In genomic region chrX:149527705-149528104, GRCh38 we compare ENCODE assay signal across 9 cellular contexts. TPM values are rescaled to one million over a fixed set of nuclear protein-coding genes. Genes with fewer than 3 reads are reported as not detected.
DNase-seq lines count a peak whose midpoint lies in the region; ATAC-seq, FAIRE-seq and TF ChIP-seq lines count a peak whose summit lies in the region.
"Had no signal": no experiment of that assay in that cellular context is flagged by ENCODE, and none has a peak within 500 bp of the region (broad histone marks: within the 10 kb centered on the region; RNA-seq: fewer than 3 reads in every experiment).

No MANE protein-coding gene starts in this region.

- no peaks in the 10 kb centered on the region for H3K9me3 ChIP-seq in K562 (replicated peaks; ENCODE audit: control insufficient read depth, insufficient read depth, low read depth, low read length)
- H3K9me3 ChIP-seq: BLaER1 treated with 17β-estradiol and CSF1 and Interleukin-3, amounts not matched to agents 10 nM and 100 nM had no signal

- no TSS peak for BruUV-seq in K562 (replicated peaks; lab: Mats Ljungman, UMichigan)

- H3K4me3 ChIP-seq in K562 = no peak overlapping the region
- H3K4me3 ChIP-seq: BLaER1 treated with 17β-estradiol and CSF1 and Interleukin-3, amounts not matched to agents 10 nM and 100 nM had no signal

- no peak overlapping the region for H3K27ac Mint-ChIP-seq in stimulated activated memory B cell treated with anti-CD40 and anti-IgM and Interleukin-4, amounts not matched to agents 10 μg/mL and 1 μg/mL and 100 μg/mL, for 72 hours

- no peaks in the 10 kb centered on the region for H4K20me1 ChIP-seq in K562 (replicated peaks; ENCODE audit: control insufficient read depth, insufficient read depth, low read length)
- H4K20me1 ChIP-seq: BLaER1 treated with 17β-estradiol and CSF1 and Interleukin-3, amounts not matched to agents 10 nM and 100 nM had no signal

- in situ Hi-C loops in K562 (cut with MboI) = no loop called here

- H3K27me3 ChIP-seq in K562 (ENCODE audit: control insufficient read depth in 2 of 2, insufficient read depth in 2 of 2, low read length in 2 of 2) = no peaks in the 10 kb centered on the region
- H3K27me3 ChIP-seq: BLaER1 treated with 17β-estradiol and CSF1 and Interleukin-3, amounts not matched to agents 10 nM and 100 nM had no signal

- H3K4me2 ChIP-seq in K562 (ENCODE audit: insufficient read depth, low read length) = no peak overlapping the region
- H3K4me2 ChIP-seq: BLaER1 treated with 17β-estradiol and CSF1 and Interleukin-3, amounts not matched to agents 10 nM and 100 nM had no signal

- H3K79me2 ChIP-seq in K562 (ENCODE audit: control insufficient read depth, insufficient read depth, low read length) = no peaks in the 10 kb centered on the region

- H3K9ac ChIP-seq in K562 (ENCODE audit: insufficient read depth in 1 of 2, low read depth in 2 of 2, low read length in 2 of 2) = no peak overlapping the region
- H3K9ac ChIP-seq: BLaER1 treated with 17β-estradiol and CSF1 and Interleukin-3, amounts not matched to agents 10 nM and 100 nM had no signal

- POLR2A ChIA-PET in K562 (lab: Yijun Ruan, JAX) = interaction anchor here (0.6 to 1.0 kb wide), 2 partner anchors 9 to 12 kb away, joined by 3 read pairs; no protein-coding TSS in a partner anchor

- H3K27ac ChIP-seq in K562 (ENCODE audit: extremely low read depth, low read depth, low read length) = no peak overlapping the region

- peaks cover 23% of the 10 kb centered on the region for H3K4me1 Mint-ChIP-seq in stimulated activated memory B cell treated with anti-CD40 and anti-IgM and Interleukin-4, amounts not matched to agents 10 μg/mL and 1 μg/mL and 100 μg/mL, for 72 hours

- H3K4me3 Mint-ChIP-seq in stimulated activated memory B cell treated with anti-CD40 and anti-IgM and Interleukin-4, amounts not matched to agents 10 μg/mL and 1 μg/mL and 100 μg/mL, for 72 hours = no peak overlapping the region

- 17% methylated on average over 1 of the region's 1 CpG for WGBS in K562 (ENCODE audit: insufficient coverage, low coverage, missing lambda C conversion rate)

- peaks cover 0 to 12% of the 10 kb centered on the region in 2 experiments; a peak in 3 of 5 replicates for H3K4me1 ChIP-seq in K562 (replicated peaks in 1 of 2; ENCODE audit: control insufficient read depth in 2 of 2, insufficient read depth in 2 of 2, low read length in 2 of 2)

- FAIRE-seq in GM18507 (lab: Jason Lieb, UNC) = peak; percentile 94
- FAIRE-seq in K562 (lab: Jason Lieb, UNC) = peak; percentile 73

- no peak overlapping the region for H2AFZ ChIP-seq in K562 (ENCODE audit: low read depth, low read length)

- no peaks in the 10 kb centered on the region for H3K27me3 Mint-ChIP-seq in stimulated activated memory B cell treated with anti-CD40 and anti-IgM and Interleukin-4, amounts not matched to agents 10 μg/mL and 1 μg/mL and 100 μg/mL, for 72 hours

- no peak for TF ChIP-seq POLR2A in K562 (conservative IDR thresholded peaks at IDR 0.05)

- H3K9me3 Mint-ChIP-seq in stimulated activated memory B cell treated with anti-CD40 and anti-IgM and Interleukin-4, amounts not matched to agents 10 μg/mL and 1 μg/mL and 100 μg/mL, for 72 hours = no peaks in the 10 kb centered on the region

- ATAC-seq in K562 = peak; percentile 68
- no peak for ATAC-seq in stimulated activated memory B cell treated with anti-CD40 and anti-IgM and Interleukin-4, amounts not matched to agents 10 μg/mL and 1 μg/mL and 100 μg/mL, for 72 hours

- no peak for TF ChIP-seq EP300 in K562 (IDR thresholded peaks at IDR 0.05; ENCODE audit: low read length)

- TF ChIP-seq CTCF in K562 (IDR thresholded peaks at IDR 0.05 in 2 of 3, conservative IDR thresholded peaks at IDR 0.05 in 1 of 3; ENCODE audit: insufficient read depth in 2 of 3, low read depth in 1 of 3, low read length in 3 of 3) = peak; percentile 56 to 63 (median 63)

- CTCF ChIA-PET in K562 (lab: Yijun Ruan, JAX; ENCODE audit: low intra/inter-chr PET ratio) = no interaction called here

- intact Hi-C loops in K562 (cut with micrococcal nuclease) = no loop called here

- no peaks in the 10 kb centered on the region for H3K36me3 ChIP-seq in K562 (ENCODE audit: control insufficient read depth, insufficient read depth, low read length)
- H3K36me3 ChIP-seq: BLaER1 treated with 17β-estradiol and CSF1 and Interleukin-3, amounts not matched to agents 10 nM and 100 nM had no signal

- DNase-seq in NCI-H1092 treated with DMSO at 0.1 percent for 48 hours (lab: John Stamatoyannopoulos, UW) = peak; percentile 22
- DNase-seq in NCI-H1092 (lab: John Stamatoyannopoulos, UW) = no peak
- no peak for DNase-seq in GM18507 (ENCODE audit: extremely low spot score, insufficient read length, low read depth)
- peak; percentile 28 for DNase-seq in NCI-H1694 treated with DMSO at 0.1 percent for 48 hours (lab: John Stamatoyannopoulos, UW)
- peak; percentile 24 to 60 (median 28) for DNase-seq in K562 (ENCODE audit: extremely low read depth in 1 of 4, low spot score in 3 of 4)
- DNase-seq in medulla oblongata (ENCODE audit: extremely low spot score) = peak; percentile 23
- no peak for DNase-seq in NK-92 treated with Interleukin-12 subunit alpha and Interleukin-12 subunit beta, amount 100 ng/mL, for 24 hours (lab: John Stamatoyannopoulos, UW)

- peaks cover 4% of the 10 kb centered on the region for H3K36me3 Mint-ChIP-seq in stimulated activated memory B cell treated with anti-CD40 and anti-IgM and Interleukin-4, amounts not matched to agents 10 μg/mL and 1 μg/mL and 100 μg/mL, for 72 hours

- TF ChIP-seq RAD21 in K562 (CRISPR knock-in tag; conservative IDR thresholded peaks at IDR 0.05 in 1 of 2, IDR thresholded peaks at IDR 0.05 in 1 of 2) = peak; percentile 37 to 61

- H3K9me1 ChIP-seq in K562 (ENCODE audit: control insufficient read depth, insufficient read depth, low read length) = no peaks in the 10 kb centered on the region

RNA-seq across cellular contexts. Expression of gene EOLA1, which starts 13.1 kb away (rescaled TPM):
- total RNA-seq in K562 (2011; cell fraction: chromatin; rRNA removed; ENCODE audit: low replicate concordance) = 15.2 and 24.3 TPM in 2 replicates
- total RNA-seq in K562 (2011; cell fraction: nucleolus; rRNA removed) = 14.3 and 19.2 TPM in 2 replicates
- 14.2 and 19.9 TPM in 2 replicates for total RNA-seq in K562 (2011; cell fraction: nucleoplasm; rRNA removed)
- total RNA-seq in K562 (2014; rRNA removed) = 14.4 and 16.7 TPM in 2 replicates
- total RNA-seq in K562 (2014; rRNA removed; fragmentation: Illumina TruSeq; extraction: Trizol) = 18.0 and 18.1 TPM in 2 replicates
- 20.8 and 21.6 TPM in 2 replicates for total RNA-seq in K562 (2015; rRNA removed; fragmentation: Illumina TruSeq; extraction: Trizol)
- total RNA-seq in K562 (2021) = 20.9 and 23.0 TPM in 2 replicates
- 25.6 and 32.9 TPM in 2 replicates for polyA plus RNA-seq in K562 (2011; rRNA removed)
- polyA plus RNA-seq in K562 (2011; cell fraction: cytosol; rRNA removed) = 15.7 and 19.0 TPM in 2 replicates
- 21.4 and 23.6 TPM in 2 replicates for polyA plus RNA-seq in K562 (2011; cell fraction: nucleus; rRNA removed)
- polyA plus RNA-seq in K562 (2012) = 22.8 and 26.0 TPM in 2 replicates
- polyA plus RNA-seq in K562 (2014; fragmentation: Illumina TruSeq; extraction: Trizol) = 19.5 and 20.7 TPM in 2 replicates
- polyA plus RNA-seq in K562 (2014; fragmentation: Nextera tagmentation; extraction: Ambion mirVana) = 10 to 100 TPM in 1 of 2 experiments, 1 to 10 TPM in 1; 6.3 to 12.2 TPM
- polyA plus RNA-seq in K562 (2014; rRNA removed) = 17.5 and 18.2 TPM in 2 replicates
- polyA minus RNA-seq in K562 (2011; rRNA and poly(A)+ RNA removed) = 11.3 and 12.2 TPM in 2 replicates
- 8.0 and 8.7 TPM in 2 replicates for polyA minus RNA-seq in K562 (2011; cell fraction: cytosol; rRNA and poly(A)+ RNA removed)
- 16.7 and 24.5 TPM in 2 replicates for polyA minus RNA-seq in K562 (2011; cell fraction: nucleus; rRNA and poly(A)+ RNA removed)

RNA-seq across cellular contexts. Expression of gene HSFX3, which starts 22.0 kb away (rescaled TPM):
- total RNA-seq in K562 (2011; cell fraction: chromatin; rRNA removed; ENCODE audit: low replicate concordance) = not detected in 2 replicates
- total RNA-seq in K562 (2011; cell fraction: nucleolus; rRNA removed) = not detected in 2 replicates
- not detected in 2 replicates for total RNA-seq in K562 (2011; cell fraction: nucleoplasm; rRNA removed)
- total RNA-seq in K562 (2014; rRNA removed) (not detected in 2 replicates), K562 (2014; rRNA removed; fragmentation: Illumina TruSeq; extraction: Trizol) (not detected in 2 replicates), K562 (2015; rRNA removed; fragmentation: Illumina TruSeq; extraction: Trizol) (not detected in 2 replicates), K562 (2021) (not detected in 2 replicates)
- polyA plus RNA-seq in K562 (2011; rRNA removed) (0.10 TPM in 1 of 2 replicates, not detected in the other), K562 (2014; fragmentation: Illumina TruSeq; extraction: Trizol) (not detected in 2 replicates), K562 (2014; fragmentation: Nextera tagmentation; extraction: Ambion mirVana) (under 1 TPM in 1 of 2 experiments, not detected in 1; 0.08 TPM), K562 (2014; rRNA removed) (not detected in 2 replicates)
- not detected in 2 replicates for polyA plus RNA-seq in K562 (2011; cell fraction: cytosol; rRNA removed)
- 0.10 TPM in 1 of 2 replicates, not detected in the other for polyA plus RNA-seq in K562 (2011; cell fraction: nucleus; rRNA removed)
- 0.07 and 0.15 TPM in 2 replicates for polyA plus RNA-seq in K562 (2012)
- not detected in 2 replicates for polyA minus RNA-seq in K562 (2011; rRNA and poly(A)+ RNA removed)
- polyA minus RNA-seq in K562 (2011; cell fraction: cytosol; rRNA and poly(A)+ RNA removed) = not detected in 2 replicates
- polyA minus RNA-seq in K562 (2011; cell fraction: nucleus; rRNA and poly(A)+ RNA removed) = not detected in 2 replicates

RNA-seq across cellular contexts. Expression of gene IDS, which starts 22.6 kb away (rescaled TPM):
- 10.7 and 16.7 TPM in 2 replicates for total RNA-seq in K562 (2011; cell fraction: chromatin; rRNA removed; ENCODE audit: low replicate concordance)
- total RNA-seq in K562 (2011; cell fraction: nucleolus; rRNA removed) = 9.7 and 12.8 TPM in 2 replicates
- total RNA-seq in K562 (2011; cell fraction: nucleoplasm; rRNA removed) = 11.2 and 19.3 TPM in 2 replicates
- total RNA-seq in K562 (2014; rRNA removed) (11.2 and 13.1 TPM in 2 replicates), K562 (2014; rRNA removed; fragmentation: Illumina TruSeq; extraction: Trizol) (6.7 and 6.8 TPM in 2 replicates), K562 (2015; rRNA removed; fragmentation: Illumina TruSeq; extraction: Trizol) (6.7 and 8.2 TPM in 2 replicates), K562 (2021) (11.1 and 12.0 TPM in 2 replicates)
- polyA plus RNA-seq in K562 (2011; rRNA removed) (18.6 and 21.2 TPM in 2 replicates), K562 (2014; fragmentation: Illumina TruSeq; extraction: Trizol) (11.6 and 15.4 TPM in 2 replicates), K562 (2014; fragmentation: Nextera tagmentation; extraction: Ambion mirVana) (1 to 10 TPM; 2.0 to 2.2 TPM), K562 (2014; rRNA removed) (8.6 and 10.4 TPM in 2 replicates)
- polyA plus RNA-seq in K562 (2011; cell fraction: cytosol; rRNA removed) = 17.5 and 23.3 TPM in 2 replicates
- 16.3 and 21.7 TPM in 2 replicates for polyA plus RNA-seq in K562 (2011; cell fraction: nucleus; rRNA removed)
- polyA plus RNA-seq in K562 (2012) = 15.3 and 27.2 TPM in 2 replicates
- 13.9 and 16.8 TPM in 2 replicates for polyA minus RNA-seq in K562 (2011; rRNA and poly(A)+ RNA removed)
- polyA minus RNA-seq in K562 (2011; cell fraction: cytosol; rRNA and poly(A)+ RNA removed) = 9.7 and 15.1 TPM in 2 replicates
- 6.3 and 8.4 TPM in 2 replicates for polyA minus RNA-seq in K562 (2011; cell fraction: nucleus; rRNA and poly(A)+ RNA removed)

RNA-seq across cellular contexts. Expression of gene MAGEA9B, which starts 59.6 kb away (rescaled TPM):
- 8.0 and 11.9 TPM in 2 replicates for total RNA-seq in K562 (2011; cell fraction: chromatin; rRNA removed; ENCODE audit: low replicate concordance)
- 7.0 and 10.3 TPM in 2 replicates for total RNA-seq in K562 (2011; cell fraction: nucleolus; rRNA removed)
- 8.7 and 10.4 TPM in 2 replicates for total RNA-seq in K562 (2011; cell fraction: nucleoplasm; rRNA removed)
- total RNA-seq in K562 (2014; rRNA removed) (13.4 and 20.6 TPM in 2 replicates), K562 (2014; rRNA removed; fragmentation: Illumina TruSeq; extraction: Trizol) (9.6 and 11.2 TPM in 2 replicates), K562 (2015; rRNA removed; fragmentation: Illumina TruSeq; extraction: Trizol) (12.3 and 12.4 TPM in 2 replicates), K562 (2021) (12.8 and 14.9 TPM in 2 replicates)
- polyA plus RNA-seq in K562 (2011; rRNA removed) (11.9 and 31.2 TPM in 2 replicates), K562 (2014; fragmentation: Illumina TruSeq; extraction: Trizol) (18.5 and 19.4 TPM in 2 replicates), K562 (2014; fragmentation: Nextera tagmentation; extraction: Ambion mirVana) (10 to 100 TPM; 11.7 to 14.1 TPM), K562 (2014; rRNA removed) (15.7 and 18.2 TPM in 2 replicates)
- 11.3 and 35.9 TPM in 2 replicates for polyA plus RNA-seq in K562 (2011; cell fraction: cytosol; rRNA removed)
- 8.7 and 25.4 TPM in 2 replicates for polyA plus RNA-seq in K562 (2011; cell fraction: nucleus; rRNA removed)
- 14.0 and 21.5 TPM in 2 replicates for polyA plus RNA-seq in K562 (2012)
- 3.8 and 13.4 TPM in 2 replicates for polyA minus RNA-seq in K562 (2011; rRNA and poly(A)+ RNA removed)
- polyA minus RNA-seq in K562 (2011; cell fraction: cytosol; rRNA and poly(A)+ RNA removed) = 5.2 and 14.5 TPM in 2 replicates
- 2.6 and 3.1 TPM in 2 replicates for polyA minus RNA-seq in K562 (2011; cell fraction: nucleus; rRNA and poly(A)+ RNA removed)

Comparison
In these comparisons a context has a peak if more than half of its experiments do, and no peak if none do; other contexts are left out.
1. DNase-seq: peak in NCI-H1092 treated with DMSO at 0.1 percent for 48 hours (single experiment), NCI-H1694 treated with DMSO at 0.1 percent for 48 hours (single experiment), K562 (4 of 4) and medulla oblongata (single experiment); none in NCI-H1092 (single experiment), GM18507 (single experiment) and NK-92 treated with Interleukin-12 subunit alpha and Interleukin-12 subunit beta, amount 100 ng/mL, for 24 hours (single experiment).